In the genomic region with DNA sequence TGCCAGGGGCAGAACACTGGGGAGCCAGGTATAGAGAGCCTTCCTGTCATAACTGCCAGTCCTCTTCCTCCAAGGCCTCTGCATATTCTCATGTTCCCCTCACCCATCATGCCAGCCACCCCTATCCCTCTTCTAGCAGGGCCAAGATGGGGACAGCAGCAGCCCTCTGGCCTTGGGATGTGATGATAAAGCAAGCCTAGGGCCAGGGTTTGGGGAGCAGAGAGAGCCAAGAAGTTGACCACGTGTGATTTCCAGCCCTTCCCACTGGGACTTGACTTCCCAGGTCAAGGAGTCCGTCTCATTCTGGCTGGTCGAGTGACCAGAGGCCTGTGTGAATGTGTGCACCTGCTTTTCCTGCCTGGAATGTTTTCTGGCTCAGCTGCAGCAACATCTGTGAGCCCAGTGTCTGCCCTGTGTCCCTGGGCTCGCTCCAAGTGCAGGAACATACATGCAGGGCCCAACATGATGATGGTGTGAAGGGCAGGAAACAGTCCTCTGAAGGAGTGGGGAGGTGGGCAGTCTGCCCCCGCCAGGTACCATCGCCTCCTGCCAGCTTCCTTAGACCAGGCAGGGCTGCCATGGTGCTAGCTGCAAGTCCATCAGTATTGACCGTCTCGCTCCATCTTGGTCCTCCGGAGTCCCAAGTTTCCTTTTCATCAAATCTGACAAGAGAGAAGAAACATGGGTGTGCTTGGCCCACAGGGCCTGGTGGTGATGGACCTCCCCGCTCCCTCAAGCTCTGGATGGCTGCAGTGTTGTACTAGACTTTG, we compare ENCODE assay signal across 11 cellular contexts. TPM values are rescaled to one million over a fixed set of nuclear protein-coding genes. Genes with fewer than 3 reads are reported as not detected.
DNase-seq lines count a peak whose midpoint lies in the region; ATAC-seq, FAIRE-seq and TF ChIP-seq lines count a peak whose summit lies in the region.
"Had no signal": no experiment of that assay in that cellular context is flagged by ENCODE, and none has a peak within 500 bp of the region (broad histone marks: within the 10 kb centered on the region; RNA-seq: fewer than 3 reads in every experiment).

No MANE protein-coding gene starts in this region.

- peak; percentile 9 for FAIRE-seq in GM12891 (lab: Jason Lieb, UNC)
- FAIRE-seq: islet of Langerhans had no signal

- H3K27me3 ChIP-seq in right atrium auricular region: no peaks in the 10 kb centered on the region
- H3K27me3 ChIP-seq in spleen (replicated peaks in 1 of 7): no peaks in the 10 kb centered on the region

- no peaks in the 10 kb centered on the region for H3K9me3 Mint-ChIP-seq in activated T-helper 1 cell treated with anti-CD3 and anti-CD28 coated beads, Interleukin-12 subunit alpha, Interleukin-12 subunit beta, Interleukin-2, Interleukin-4 antibody, amounts not matched to agents 30 ng/mL and 10 ng/mL and 1 ng/mL, durations not matched to agents 14 hours and 24 hours and 36 hours

- H3K4me1 ChIP-seq in right atrium auricular region (peaks cover 0 to 79% of the 10 kb centered on the region in 2 donors), spleen (peaks cover 0 to 83% (median 38%) of the 10 kb centered on the region in 6 donors)

- intact Hi-C loops in activated T-helper 1 cell treated with anti-CD3 and anti-CD28 coated beads, Interleukin-12 subunit alpha, Interleukin-12 subunit beta, Interleukin-2, Interleukin-4 antibody, amounts not matched to agents 30 ng/mL and 10 ng/mL and 1 ng/mL, durations not matched to agents 14 hours and 24 hours and 36 hours (cut with micrococcal nuclease): loop anchor here (1.0 to 2.0 kb wide), 2 partner anchors 14 to 31 kb away; a partner anchor contains a TSS
- intact Hi-C loops in spleen (cut with DNase I; ENCODE audit: low total_unique reads): no loop called here

- ATAC-seq in HG02610 (IDR thresholded peaks at IDR 0.05; ENCODE audit: unreplicated experiment): no peak

- peak overlapping the region; percentile 58 for H3K27ac Mint-ChIP-seq in activated T-helper 1 cell treated with anti-CD3 and anti-CD28 coated beads, Interleukin-12 subunit alpha, Interleukin-12 subunit beta, Interleukin-2, Interleukin-4 antibody, amounts not matched to agents 30 ng/mL and 10 ng/mL and 1 ng/mL, durations not matched to agents 14 hours and 24 hours and 36 hours

- TF ChIP-seq CTCF in right atrium auricular region (IDR thresholded peaks at IDR 0.05) (no peak), spleen (IDR thresholded peaks at IDR 0.05 in 8 of 11, conservative IDR thresholded peaks at IDR 0.05 in 3 of 11) (no peak)

- H3K36me3 ChIP-seq in right atrium auricular region (peaks cover 46% of the 10 kb centered on the region), spleen (peaks cover 0 to 95% (median 36%) of the 10 kb centered on the region in 6 donors)

- TF ChIP-seq POLR2A in GM12891 (IDR thresholded peaks at IDR 0.05; ENCODE audit: low read depth, low read length) (no peak), spleen (IDR thresholded peaks at IDR 0.05) (no peak)

- H3K27ac ChIP-seq in right atrium auricular region (peak overlapping the region; percentile 65 to 77), spleen (peak overlapping the region in 7 of 8 donors; percentile 22 to 82 (median 51))

- peak overlapping the region; percentile 38 for H3K4me3 Mint-ChIP-seq in activated T-helper 1 cell treated with anti-CD3 and anti-CD28 coated beads, Interleukin-12 subunit alpha, Interleukin-12 subunit beta, Interleukin-2, Interleukin-4 antibody, amounts not matched to agents 30 ng/mL and 10 ng/mL and 1 ng/mL, durations not matched to agents 14 hours and 24 hours and 36 hours

- H3K9me3 ChIP-seq in right atrium auricular region (no peaks in the 10 kb centered on the region), spleen (no peaks in the 10 kb centered on the region)

- no peak overlapping the region for H3K4me3 ChIP-seq in right atrium auricular region
- no peak overlapping the region for H3K4me3 ChIP-seq in spleen

- no peaks in the 10 kb centered on the region for H3K27me3 Mint-ChIP-seq in activated T-helper 1 cell treated with anti-CD3 and anti-CD28 coated beads, Interleukin-12 subunit alpha, Interleukin-12 subunit beta, Interleukin-2, Interleukin-4 antibody, amounts not matched to agents 30 ng/mL and 10 ng/mL and 1 ng/mL, durations not matched to agents 14 hours and 24 hours and 36 hours (ENCODE audit: insufficient read depth)

- DNase-seq in GM12891 (ENCODE audit: insufficient read length, low spot score) (no peak), right atrium auricular region (ENCODE audit: low spot score) (peak; percentile 59), spleen (peak; percentile 57), anterior cingulate cortex (lab: John Stamatoyannopoulos, UW) (no peak), NCI-H82 (lab: John Stamatoyannopoulos, UW) (no peak)
- no peak for DNase-seq in activated T-helper 1 cell treated with anti-CD3 and anti-CD28 coated beads, Interleukin-12 subunit alpha, Interleukin-12 subunit beta, Interleukin-2, Interleukin-4 antibody, amounts not matched to agents 30 ng/mL and 10 ng/mL and 1 ng/mL, durations not matched to agents 14 hours and 24 hours and 36 hours (ENCODE audit: low spot score)
- DNase-seq: HCEC 1CT, NCI-H2029 treated with DMSO at 0.1 percent for 48 hours, nucleus accumbens had no signal

- WGBS in spleen, 5 donors: 80 to 91% (median 82%) methylated on average over 10 of the region's 10 CpGs

- peaks cover 49% of the 10 kb centered on the region for H3K4me1 Mint-ChIP-seq in activated T-helper 1 cell treated with anti-CD3 and anti-CD28 coated beads, Interleukin-12 subunit alpha, Interleukin-12 subunit beta, Interleukin-2, Interleukin-4 antibody, amounts not matched to agents 30 ng/mL and 10 ng/mL and 1 ng/mL, durations not matched to agents 14 hours and 24 hours and 36 hours (ENCODE audit: low read depth)

- H3K36me3 Mint-ChIP-seq in activated T-helper 1 cell treated with anti-CD3 and anti-CD28 coated beads, Interleukin-12 subunit alpha, Interleukin-12 subunit beta, Interleukin-2, Interleukin-4 antibody, amounts not matched to agents 30 ng/mL and 10 ng/mL and 1 ng/mL, durations not matched to agents 14 hours and 24 hours and 36 hours (ENCODE audit: low read depth): peaks cover 23% of the 10 kb centered on the region

TF ChIP-seq in GM12891, 5 proteins besides CTCF, POLR2A, EP300 and RAD21:
- TF ChIP-seq POU2F2 (IDR thresholded peaks at IDR 0.05; ENCODE audit: low read depth, low read length): no peak
- no peak for TF ChIP-seq PAX5 (IDR thresholded peaks at IDR 0.05; ENCODE audit: insufficient read depth, low read length, severe bottlenecking)
- TF ChIP-seq TAF1 (IDR thresholded peaks at IDR 0.05; ENCODE audit: low read depth, low read length): no peak
- TF ChIP-seq POLR2AphosphoS5 (IDR thresholded peaks at IDR 0.05; ENCODE audit: low read depth, low read length): no peak
- TF ChIP-seq SPI1 (IDR thresholded peaks at IDR 0.05; ENCODE audit: low read depth, low read length): no peak

RNA-seq across cellular contexts. Expression of a gene that starts 21.0 kb away (rescaled TPM):
- polyA plus RNA-seq in GM12891 (2012; ENCODE audit: low read depth, missing spikeins): 2.6 TPM
- total RNA-seq in activated T-helper 1 cell treated with anti-CD3 and anti-CD28 coated beads, Interleukin-12 subunit alpha, Interleukin-12 subunit beta, Interleukin-2, Interleukin-4 antibody, amounts not matched to agents 30 ng/mL and 10 ng/mL and 1 ng/mL, durations not matched to agents 14 hours and 24 hours and 36 hours: 6.1 and 7.1 TPM in 2 replicates
- total RNA-seq in right atrium auricular region (10 to 100 TPM; 14.3 to 26.1 TPM), spleen (10 to 100 TPM; 16.9 to 39.1 (median 27.3) TPM)
- polyA plus RNA-seq in spleen: 10 to 100 TPM in 1 of 3 donors, 1 to 10 TPM in 2; 6.4 to 16.7 (median 8.2) TPM

RNA-seq across cellular contexts. Expression of a gene that starts 30.4 kb away (rescaled TPM):
- polyA plus RNA-seq in GM12891 (2012; ENCODE audit: low read depth, missing spikeins): 7.7 TPM
- total RNA-seq in activated T-helper 1 cell treated with anti-CD3 and anti-CD28 coated beads, Interleukin-12 subunit alpha, Interleukin-12 subunit beta, Interleukin-2, Interleukin-4 antibody, amounts not matched to agents 30 ng/mL and 10 ng/mL and 1 ng/mL, durations not matched to agents 14 hours and 24 hours and 36 hours: 14.1 and 14.8 TPM in 2 replicates
- total RNA-seq in right atrium auricular region (10 to 100 TPM; 19.6 to 23.6 TPM), spleen (10 to 100 TPM; 35.5 to 76.8 (median 60.2) TPM)
- 10 to 100 TPM in 2 of 3 donors, 1 to 10 TPM in 1; 7.4 to 21.1 (median 10.5) TPM for polyA plus RNA-seq in spleen

RNA-seq across cellular contexts. Expression of a gene that starts 43.9 kb away (rescaled TPM):
- polyA plus RNA-seq in GM12891 (2012; ENCODE audit: low read depth, missing spikeins): not detected
- total RNA-seq in activated T-helper 1 cell treated with anti-CD3 and anti-CD28 coated beads, Interleukin-12 subunit alpha, Interleukin-12 subunit beta, Interleukin-2, Interleukin-4 antibody, amounts not matched to agents 30 ng/mL and 10 ng/mL and 1 ng/mL, durations not matched to agents 14 hours and 24 hours and 36 hours: not detected in 2 replicates
- not detected for total RNA-seq in right atrium auricular region
- total RNA-seq in spleen: under 1 TPM in 2 of 7 donors, not detected in 5; 0.32 to 0.43 TPM
- under 1 TPM; 0.03 to 0.16 (median 0.04) TPM for polyA plus RNA-seq in spleen

Comparison
In these comparisons a context has a peak if more than half of its experiments do, and no peak if none do; other contexts are left out.
1. DNase-seq: peak in right atrium auricular region (single experiment) and spleen (single experiment); none in GM12891 (single experiment), activated T-helper 1 cell treated with anti-CD3 and anti-CD28 coated beads, Interleukin-12 subunit alpha, Interleukin-12 subunit beta, Interleukin-2, Interleukin-4 antibody, amounts not matched to agents 30 ng/mL and 10 ng/mL and 1 ng/mL, durations not matched to agents 14 hours and 24 hours and 36 hours (single experiment), anterior cingulate cortex (0 of 58) and NCI-H82 (single experiment).